In the genomic region with DNA sequence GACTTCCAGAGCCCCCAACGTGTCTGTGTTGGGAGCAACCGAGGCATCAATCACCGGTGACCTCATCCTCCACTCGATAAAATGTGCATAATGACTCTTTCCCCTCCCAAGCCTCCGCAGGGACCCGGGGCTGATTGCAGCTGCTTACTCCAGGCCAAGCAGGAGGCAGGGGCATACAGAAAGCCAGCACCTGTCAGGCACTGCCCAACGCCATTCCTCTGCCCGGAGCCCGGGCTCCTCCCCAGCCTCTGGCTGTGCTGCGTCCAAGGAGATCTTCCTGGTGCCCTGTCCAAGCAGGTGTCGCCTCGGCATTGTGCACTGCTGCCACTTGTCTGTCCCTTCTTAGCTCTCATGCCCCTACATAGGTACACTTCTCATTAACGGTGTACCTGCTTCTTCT, we compare ENCODE assay signal across 20 cellular contexts.
DNase-seq lines count a peak whose midpoint lies in the region; ATAC-seq, FAIRE-seq and TF ChIP-seq lines count a peak whose summit lies in the region.
"Had no signal": no experiment of that assay in that cellular context is flagged by ENCODE, and none has a peak within 500 bp of the region (broad histone marks: within the 10 kb centered on the region; RNA-seq: fewer than 3 reads in every experiment).

No MANE protein-coding gene starts in this region.

- no peak for TF ChIP-seq POLR2A in Peyer's patch (IDR thresholded peaks at IDR 0.05)

- H3K27ac ChIP-seq in kidney (ENCODE audit: low read depth in 2 of 2, low read length in 2 of 2) (no peak overlapping the region), Peyer's patch (no peak overlapping the region)
- H3K27ac ChIP-seq: 22Rv1, RWPE1 had no signal

- H3K9ac ChIP-seq in kidney (ENCODE audit: low read length in 2 of 2) = no peak overlapping the region

- TF ChIP-seq CTCF in kidney (IDR thresholded peaks at IDR 0.05; ENCODE audit: borderline replicate concordance, extremely low read depth, insufficient read depth) (no peak), Peyer's patch (IDR thresholded peaks at IDR 0.05) (no peak)

- no peaks in the 10 kb centered on the region for H3K27me3 ChIP-seq in Peyer's patch

- intact Hi-C loops in Right ventricle myocardium inferior (cut with DNase I) = no loop called here
- intact Hi-C loops in Right ventricle myocardium superior (cut with DNase I) = no loop called here
- intact Hi-C loops in kidney (cut with DNase I) = no loop called here

- no peak for FAIRE-seq in kidney (lab: Jason Lieb, UNC)

- H3K36me3 ChIP-seq in kidney (ENCODE audit: control insufficient read depth in 1 of 2, insufficient read depth in 2 of 2, low read length in 2 of 2) = no peaks in the 10 kb centered on the region
- no peaks in the 10 kb centered on the region for H3K36me3 ChIP-seq in Peyer's patch

- H3K9me3 ChIP-seq in kidney (ENCODE audit: control insufficient read depth in 1 of 2, low read length in 2 of 2) (no peaks in the 10 kb centered on the region), Peyer's patch (no peaks in the 10 kb centered on the region)

- H3K4me1 ChIP-seq in kidney (ENCODE audit: control insufficient read depth in 1 of 2, insufficient read depth in 1 of 2, low read depth in 1 of 2, low read length in 2 of 2) = peaks cover 0 to 4% of the 10 kb centered on the region in 2 donors
- no peaks in the 10 kb centered on the region for H3K4me1 ChIP-seq in Peyer's patch

- no peak for ATAC-seq in Right ventricle myocardium inferior
- ATAC-seq in Right ventricle myocardium superior (ENCODE audit: poor library complexity) = no peak
- ATAC-seq: PC-3 had no signal

- peak in 2 of 3 experiments; percentile 55 to 81 for DNase-seq in NCI-H1417 (lab: John Stamatoyannopoulos, UW)
- DNase-seq in NCI-H1417 treated with DMSO at 0.1 percent for 48 hours (lab: John Stamatoyannopoulos, UW) = no peak
- peak; percentile 28 for DNase-seq in Right ventricle myocardium inferior (ENCODE audit: missing footprints)
- no peak for DNase-seq in Right ventricle myocardium superior
- peak; percentile 70 for DNase-seq in kidney
- no peak for DNase-seq in hippocampal formation (lab: John Stamatoyannopoulos, UW)
- no peak for DNase-seq in Peyer's patch
- no peak for DNase-seq in NOMO-1 treated with dmso at 0.1 percent for 144 hours (lab: John Stamatoyannopoulos, UW; ENCODE audit: unreplicated experiment)
- DNase-seq: Calu3; CD4-positive, alpha-beta T cell; DMS53; GOT3; Karpas-422; NCI-H1436 treated with DMSO at 0.1 percent for 48 hours; NCI-H2029; NCI-H226; NCI-H526 had no signal

- H3K4me3 ChIP-seq in kidney (ENCODE audit: low read length in 2 of 2) = no peak overlapping the region
- H3K4me3 ChIP-seq in Peyer's patch = no peak overlapping the region

Comparison
In these comparisons a context has a peak if more than half of its experiments do, and no peak if none do; other contexts are left out.
1. DNase-seq: peak in NCI-H1417 (2 of 3), Right ventricle myocardium inferior (single experiment) and kidney (single experiment); none in NCI-H1417 treated with DMSO at 0.1 percent for 48 hours (single experiment), Right ventricle myocardium superior (single experiment), hippocampal formation (0 of 2), Peyer's patch (0 of 3) and NOMO-1 treated with dmso at 0.1 percent for 144 hours (single experiment).